ENCODE assay signal across 28 cellular contexts in the genomic region with DNA sequence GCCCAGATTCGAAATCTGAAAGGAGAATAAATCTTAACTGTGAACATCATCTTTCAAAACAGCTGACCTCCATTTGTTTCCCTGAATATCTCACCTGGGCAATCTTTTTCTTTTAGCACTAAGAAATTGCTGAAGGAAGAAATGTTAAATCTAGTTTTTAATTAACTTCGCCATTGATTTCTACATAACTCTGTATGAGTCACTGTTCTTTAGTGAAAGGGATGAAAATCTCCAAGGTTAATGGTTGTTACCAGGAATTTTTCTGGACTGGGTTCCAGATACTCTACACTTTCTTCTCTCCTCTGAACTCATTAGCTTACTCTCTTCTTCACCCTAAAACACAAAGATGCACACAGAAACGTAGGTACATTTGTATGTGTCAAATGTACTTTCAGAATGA.
"Had no signal": no experiment of that assay in that cellular context is flagged by ENCODE, and none has a peak within 500 bp of the region (broad histone marks: within the 10 kb centered on the region; RNA-seq: fewer than 3 reads in every experiment).

No MANE protein-coding gene starts in this region.

- H3K36me3 ChIP-seq: ascending aorta, brain microvascular endothelial cell, cardiac muscle cell, MG63, Peyer's patch, SJSA1 had no signal

- DNase-seq: activated CD4-positive, alpha-beta T cell treated with anti-CD3 and anti-CD28 coated beads for 48 hours; activated CD4-positive, alpha-beta T cell treated with anti-CD3 and anti-CD28 coated beads, Interleukin-2, amount 50 U/mL, for 4 hours; activated CD4-positive, CD25-positive, alpha-beta regulatory T cell treated with anti-CD3 and anti-CD28 coated beads, Interleukin-2, amount 50 U/mL, for 72 hours; activated CD8-positive, alpha-beta memory T cell treated with anti-CD3 and anti-CD28 coated beads, Interleukin-2, amount 50 U/mL, for 48 hours; activated CD8-positive, alpha-beta T cell treated with anti-CD3 and anti-CD28 coated beads, Interleukin-2, amount 10 ng/mL, durations not matched to agents 7 days and 5 days; activated effector memory CD4-positive, alpha-beta T cell treated with Interleukin-2 at 50 U/mL for 16 hours; activated naive CD4-positive, alpha-beta T cell; activated naive CD8-positive, alpha-beta T cell treated with anti-CD3 and anti-CD28 coated beads, Interleukin-2, amount 50 U/mL, for 24 hours; activated T-cell treated with anti-CD3 and anti-CD28 coated beads, Interleukin-2, amount 50 U/mL, for 1 hour; amniotic stem cell; brain microvascular endothelial cell; MG63; MV-4-11; NCI-H1105; NCI-H1436; NCI-H1694 treated with DMSO at 0.1 percent for 48 hours; NCI-H2029 treated with DMSO at 0.1 percent for 48 hours; NCI-H345; NCI-H510A treated with DMSO at 0.1 percent for 48 hours; NCI-H69; Peyer's patch; SHP77; SW 1271 had no signal

- H3K27me3 ChIP-seq: ascending aorta, brain microvascular endothelial cell, cardiac muscle cell, MG63, Peyer's patch, SJSA1 had no signal

- H3K4me3 ChIP-seq: ascending aorta, cardiac muscle cell, MG63, Peyer's patch, SJSA1 had no signal

- H3K9me3 ChIP-seq: ascending aorta, MG63, Peyer's patch, SJSA1 had no signal

- H3K4me1 ChIP-seq: ascending aorta, Peyer's patch had no signal

- H3K27ac ChIP-seq: ascending aorta, brain microvascular endothelial cell, cardiac muscle cell, Peyer's patch, SJSA1 had no signal

- ATAC-seq: activated CD8-positive, alpha-beta T cell treated with anti-CD3 and anti-CD28 coated beads, Interleukin-2, amount 10 ng/mL, durations not matched to agents 7 days and 5 days; activated naive CD4-positive, alpha-beta T cell treated with anti-CD3 and anti-CD28 coated beads, Interleukin-2, amount 50 U/mL, for 72 hours; activated naive CD8-positive, alpha-beta T cell treated with anti-CD3 and anti-CD28 coated beads, Interleukin-2, amount 50 U/mL, for 24 hours; SK-N-SH treated with all-trans-retinoic acid at 6 μM for 48 hours had no signal
